In genomic region chr22:23837496-23837859, GRCh38 we compare ENCODE assay signal across 13 cellular contexts. TPM values are rescaled to one million over a fixed set of nuclear protein-coding genes. Genes with fewer than 3 reads are reported as not detected.
DNase-seq lines count a peak whose midpoint lies in the region; ATAC-seq, FAIRE-seq and TF ChIP-seq lines count a peak whose summit lies in the region.
"Had no signal": no experiment of that assay in that cellular context is flagged by ENCODE, and none has a peak within 500 bp of the region (broad histone marks: within the 10 kb centered on the region; RNA-seq: fewer than 3 reads in every experiment).

No MANE protein-coding gene starts in this region.

- no TSS peak for BruUV-seq in K562 (replicated peaks; lab: Mats Ljungman, UMichigan)

- TF ChIP-seq EP300 in SK-N-SH (IDR thresholded peaks at IDR 0.05; ENCODE audit: borderline replicate concordance in 1 of 2, low read depth in 1 of 2, low read length in 1 of 2) (no peak), K562 (IDR thresholded peaks at IDR 0.05; ENCODE audit: low read length) (no peak)

- ATAC-seq in SK-N-SH treated with all-trans-retinoic acid at 6 μM for 48 hours (no peak), K562 (no peak)

- H3K36me3 Mint-ChIP-seq in IgD-negative memory B cell (peaks cover 1% of the 10 kb centered on the region), nephron progenitor cell (ENCODE audit: low read depth) (peaks cover 7% of the 10 kb centered on the region)

- H3K9ac ChIP-seq in SK-N-SH (no peak overlapping the region), K562 (ENCODE audit: insufficient read depth in 1 of 2, low read depth in 2 of 2, low read length in 2 of 2) (peak overlapping the region in 1 of 2 experiments; percentile 87; a peak in 3 of 4 replicates)
- H3K9ac ChIP-seq: parathyroid adenoma had no signal

- no peaks in the 10 kb centered on the region for H3K9me1 ChIP-seq in K562 (ENCODE audit: control insufficient read depth, insufficient read depth, low read length)

- H3K9me3 Mint-ChIP-seq in IgD-negative memory B cell (no peaks in the 10 kb centered on the region), nephron progenitor cell (peaks cover 3% of the 10 kb centered on the region)

- H3K36me3 ChIP-seq in SK-N-SH (replicated peaks in 1 of 2; ENCODE audit: control insufficient read depth in 1 of 2, insufficient read depth in 2 of 2, low read length in 1 of 2): peaks cover 0 to 38% of the 10 kb centered on the region in 2 experiments
- H3K36me3 ChIP-seq in K562 (ENCODE audit: control insufficient read depth, insufficient read depth, low read length): peaks cover 29% of the 10 kb centered on the region; the same call in 2 of the 3 replicates

- H2AFZ ChIP-seq in SK-N-SH (ENCODE audit: low read depth): no peak overlapping the region
- H2AFZ ChIP-seq in K562 (ENCODE audit: low read depth, low read length): no peak overlapping the region
- H2AFZ ChIP-seq: parathyroid adenoma had no signal

- H3K4me3 ChIP-seq in SK-N-SH (ENCODE audit: low read depth in 2 of 2, low read length in 1 of 2): no peak overlapping the region
- no peak overlapping the region for H3K4me3 ChIP-seq in K562

- no peak for TF ChIP-seq RAD21 in SK-N-SH (IDR thresholded peaks at IDR 0.05; ENCODE audit: low read length)
- no peak for TF ChIP-seq RAD21 in K562 (CRISPR knock-in tag; conservative IDR thresholded peaks at IDR 0.05 in 1 of 2, IDR thresholded peaks at IDR 0.05 in 1 of 2)

- DNase-seq in SK-N-SH (peak; percentile 18), K562 (ENCODE audit: extremely low read depth in 1 of 4, low spot score in 3 of 4) (no peak), nephron progenitor cell (no peak), AG20443 (ENCODE audit: low spot score) (no peak), NCI-H1105 (lab: John Stamatoyannopoulos, UW) (no peak), NCI-H1694 (lab: John Stamatoyannopoulos, UW) (no peak)
- DNase-seq: NCI-H2081; stimulated activated CD4-positive, alpha-beta T cell treated with anti-CD3 and anti-CD28 coated beads, Interleukin-4, amount 100 ng/mL, for 24 hours; testis had no signal

- no peak for TF ChIP-seq CTCF in SK-N-SH (IDR thresholded peaks at IDR 0.05)
- TF ChIP-seq CTCF in K562 (IDR thresholded peaks at IDR 0.05 in 2 of 3, conservative IDR thresholded peaks at IDR 0.05 in 1 of 3; ENCODE audit: insufficient read depth in 2 of 3, low read depth in 1 of 3, low read length in 3 of 3): no peak
- TF ChIP-seq CTCF in nephron progenitor cell (IDR thresholded peaks at IDR 0.05): no peak

- intact Hi-C loops in K562 (cut with micrococcal nuclease): no loop called here

- CTCF ChIA-PET in SK-N-SH (lab: Yijun Ruan, JAX) (no interaction called here), K562 (lab: Yijun Ruan, JAX; ENCODE audit: low intra/inter-chr PET ratio) (no interaction called here)

- H3F3A ChIP-seq in SK-N-SH (replicated peaks; ENCODE audit: insufficient read depth): no peaks in the 10 kb centered on the region

- peak overlapping the region; percentile 89 to 99 (median 96) for H3K27ac Mint-ChIP-seq in IgD-negative memory B cell
- no peak overlapping the region for H3K27ac Mint-ChIP-seq in nephron progenitor cell

- H3K9me3 ChIP-seq in SK-N-SH: no peaks in the 10 kb centered on the region
- H3K9me3 ChIP-seq in K562 (replicated peaks; ENCODE audit: control insufficient read depth, insufficient read depth, low read depth, low read length): no peaks in the 10 kb centered on the region
- H3K9me3 ChIP-seq: testis had no signal

- no peaks in the 10 kb centered on the region for H4K20me1 ChIP-seq in SK-N-SH (ENCODE audit: insufficient read depth)
- no peaks in the 10 kb centered on the region; the same call in 1 of the 2 replicates for H4K20me1 ChIP-seq in K562 (replicated peaks; ENCODE audit: control insufficient read depth, insufficient read depth, low read length)

- no peak for FAIRE-seq in K562 (lab: Jason Lieb, UNC)
- FAIRE-seq: islet of Langerhans had no signal

- H3K27me3 ChIP-seq in SK-N-SH (ENCODE audit: insufficient read depth) (no peaks in the 10 kb centered on the region), K562 (ENCODE audit: control insufficient read depth in 2 of 2, insufficient read depth in 2 of 2, low read length in 2 of 2) (no peaks in the 10 kb centered on the region)
- H3K27me3 ChIP-seq: testis had no signal

- H3K4me2 ChIP-seq in SK-N-SH (no peak overlapping the region), K562 (ENCODE audit: insufficient read depth, low read length) (peak overlapping the region; percentile 79; the same call in 1 of the 2 replicates)

- in situ Hi-C loops in K562 (cut with MboI): no loop called here

- H3K79me2 ChIP-seq in SK-N-SH (ENCODE audit: insufficient read depth) (no peaks in the 10 kb centered on the region; the same call in 1 of the 2 replicates), K562 (ENCODE audit: control insufficient read depth, insufficient read depth, low read length) (no peaks in the 10 kb centered on the region)
- H3K79me2 ChIP-seq: parathyroid adenoma had no signal

- peaks cover 1% of the 10 kb centered on the region for H3K27me3 Mint-ChIP-seq in IgD-negative memory B cell
- peaks cover 12% of the 10 kb centered on the region for H3K27me3 Mint-ChIP-seq in nephron progenitor cell (ENCODE audit: low read depth, poor library complexity)

- H3K27ac ChIP-seq in SK-N-SH (ENCODE audit: low read depth in 2 of 2, low read length in 1 of 2): no peak overlapping the region
- no peak overlapping the region for H3K27ac ChIP-seq in K562 (ENCODE audit: extremely low read depth, low read depth, low read length)
- H3K27ac ChIP-seq: parathyroid adenoma, testis had no signal

- POLR2A ChIA-PET in SK-N-SH (lab: Yijun Ruan, JAX): no interaction called here
- POLR2A ChIA-PET in K562 (lab: Yijun Ruan, JAX): interaction anchor here (0.6 kb wide), 1 partner anchor 175 kb away, joined by 3 read pairs; no protein-coding TSS in a partner anchor

- H3K9me2 ChIP-seq in SK-N-SH: no peaks in the 10 kb centered on the region

- H3K4me3 Mint-ChIP-seq in IgD-negative memory B cell: peak overlapping the region; percentile 73 to 99 (median 90)
- H3K4me3 Mint-ChIP-seq in nephron progenitor cell: peak overlapping the region; percentile 60

- H3K4me1 ChIP-seq in SK-N-SH (ENCODE audit: control insufficient read depth in 1 of 2, insufficient read depth in 2 of 2, low read depth in 1 of 2, low read length in 1 of 2) (peaks cover 0 to 36% of the 10 kb centered on the region in 2 experiments; a peak in 1 of 4 replicates), K562 (replicated peaks in 1 of 2; ENCODE audit: control insufficient read depth in 2 of 2, insufficient read depth in 2 of 2, low read length in 2 of 2) (peaks cover 2 to 43% of the 10 kb centered on the region in 2 experiments; a peak in 4 of 5 replicates)
- H3K4me1 ChIP-seq: parathyroid adenoma had no signal

- H3K4me1 Mint-ChIP-seq in IgD-negative memory B cell (peaks cover 40 to 49% (median 45%) of the 10 kb centered on the region in 3 donors), nephron progenitor cell (peaks cover 55% of the 10 kb centered on the region)

- TF ChIP-seq POLR2A in K562 (conservative IDR thresholded peaks at IDR 0.05): no peak

- 100% methylated on average over 2 of the region's 12 CpGs for WGBS in SK-N-SH (ENCODE audit: low lambda C conversion rate)
- 78% methylated on average over 8 of the region's 12 CpGs for WGBS in K562 (ENCODE audit: insufficient coverage, low coverage, missing lambda C conversion rate)

RNA-seq across cellular contexts. Expression of gene DERL3, which starts 1.3 kb away (rescaled TPM):
- polyA plus RNA-seq in SK-N-SH (2012; rRNA removed) (not detected in 2 replicates), IgD-negative memory B cell (49.4 TPM), K562 (2011; rRNA removed) (8.3 and 19.3 TPM in 2 replicates), K562 (2014; fragmentation: Illumina TruSeq; extraction: Trizol) (4.8 and 7.4 TPM in 2 replicates), K562 (2014; fragmentation: Nextera tagmentation; extraction: Ambion mirVana) (1 to 10 TPM; 1.3 to 2.9 TPM), K562 (2014; rRNA removed) (12.1 and 12.4 TPM in 2 replicates)
- polyA plus RNA-seq in SK-N-SH (2012; cell fraction: cytosol; rRNA removed): not detected in 2 replicates
- 0.01 TPM in 2 replicates for polyA plus RNA-seq in SK-N-SH (2012; cell fraction: nucleus; rRNA removed)
- 14.7 and 36.7 TPM in 2 replicates for total RNA-seq in K562 (2011; cell fraction: chromatin; rRNA removed; ENCODE audit: low replicate concordance)
- total RNA-seq in K562 (2011; cell fraction: nucleolus; rRNA removed): 35.7 and 36.7 TPM in 2 replicates
- 29.2 and 31.5 TPM in 2 replicates for total RNA-seq in K562 (2011; cell fraction: nucleoplasm; rRNA removed)
- total RNA-seq in K562 (2014; rRNA removed) (6.2 and 6.9 TPM in 2 replicates), K562 (2014; rRNA removed; fragmentation: Illumina TruSeq; extraction: Trizol) (0.77 and 1.7 TPM in 2 replicates), K562 (2015; rRNA removed; fragmentation: Illumina TruSeq; extraction: Trizol) (1.4 and 2.4 TPM in 2 replicates), K562 (2021) (8.8 and 9.2 TPM in 2 replicates)
- polyA plus RNA-seq in K562 (2011; cell fraction: cytosol; rRNA removed): 23.7 and 24.3 TPM in 2 replicates
- polyA plus RNA-seq in K562 (2011; cell fraction: nucleus; rRNA removed): 69.3 and 80.1 TPM in 2 replicates
- polyA plus RNA-seq in K562 (2012): 5.7 and 7.9 TPM in 2 replicates
- polyA minus RNA-seq in K562 (2011; rRNA and poly(A)+ RNA removed): 1.5 and 2.2 TPM in 2 replicates
- polyA minus RNA-seq in K562 (2011; cell fraction: cytosol; rRNA and poly(A)+ RNA removed): 2.7 and 3.8 TPM in 2 replicates
- polyA minus RNA-seq in K562 (2011; cell fraction: nucleus; rRNA and poly(A)+ RNA removed): 5.3 and 10.7 TPM in 2 replicates

RNA-seq across cellular contexts. Expression of gene SLC2A11, which starts 20.2 kb away (rescaled TPM):
- 21.8 and 27.1 TPM in 2 replicates for polyA plus RNA-seq in SK-N-SH (2012; rRNA removed)
- 9.3 and 12.5 TPM in 2 replicates for polyA plus RNA-seq in SK-N-SH (2012; cell fraction: cytosol; rRNA removed)
- 68.9 and 85.4 TPM in 2 replicates for polyA plus RNA-seq in SK-N-SH (2012; cell fraction: nucleus; rRNA removed)
- polyA plus RNA-seq in IgD-negative memory B cell: 20.7 TPM
- 10.0 and 13.3 TPM in 2 replicates for total RNA-seq in K562 (2011; cell fraction: chromatin; rRNA removed; ENCODE audit: low replicate concordance)
- 7.1 and 10.0 TPM in 2 replicates for total RNA-seq in K562 (2011; cell fraction: nucleolus; rRNA removed)
- total RNA-seq in K562 (2011; cell fraction: nucleoplasm; rRNA removed): 8.9 and 11.7 TPM in 2 replicates
- total RNA-seq in K562 (2014; rRNA removed): 2.0 and 3.1 TPM in 2 replicates
- 1.5 and 1.9 TPM in 2 replicates for total RNA-seq in K562 (2014; rRNA removed; fragmentation: Illumina TruSeq; extraction: Trizol)
- total RNA-seq in K562 (2015; rRNA removed; fragmentation: Illumina TruSeq; extraction: Trizol): 2.1 and 2.5 TPM in 2 replicates
- 1.6 and 2.1 TPM in 2 replicates for total RNA-seq in K562 (2021)
- polyA plus RNA-seq in K562 (2011; rRNA removed): 2.5 and 4.4 TPM in 2 replicates
- polyA plus RNA-seq in K562 (2011; cell fraction: cytosol; rRNA removed): 2.6 and 3.6 TPM in 2 replicates
- 8.2 and 8.4 TPM in 2 replicates for polyA plus RNA-seq in K562 (2011; cell fraction: nucleus; rRNA removed)
- 2.7 and 7.0 TPM in 2 replicates for polyA plus RNA-seq in K562 (2012)
- polyA plus RNA-seq in K562 (2014; fragmentation: Illumina TruSeq; extraction: Trizol): 2.5 and 2.8 TPM in 2 replicates
- under 1 TPM; 0.44 to 0.73 TPM for polyA plus RNA-seq in K562 (2014; fragmentation: Nextera tagmentation; extraction: Ambion mirVana)
- 2.7 and 3.4 TPM in 2 replicates for polyA plus RNA-seq in K562 (2014; rRNA removed)
- polyA minus RNA-seq in K562 (2011; rRNA and poly(A)+ RNA removed): 2.7 and 4.1 TPM in 2 replicates
- polyA minus RNA-seq in K562 (2011; cell fraction: cytosol; rRNA and poly(A)+ RNA removed): 0.91 and 0.95 TPM in 2 replicates
- polyA minus RNA-seq in K562 (2011; cell fraction: nucleus; rRNA and poly(A)+ RNA removed): 3.4 and 8.4 TPM in 2 replicates

RNA-seq across cellular contexts. Expression of gene SMARCB1, which starts 50.7 kb away (rescaled TPM):
- polyA plus RNA-seq in SK-N-SH (2012; rRNA removed) (182 and 215 TPM in 2 replicates), IgD-negative memory B cell (117 TPM), K562 (2011; rRNA removed) (113 and 117 TPM in 2 replicates), K562 (2014; fragmentation: Illumina TruSeq; extraction: Trizol) (111 TPM in 2 replicates), K562 (2014; fragmentation: Nextera tagmentation; extraction: Ambion mirVana) (1 to 10 TPM; 1.2 to 3.0 TPM), K562 (2014; rRNA removed) (75.3 and 90.2 TPM in 2 replicates)
- 170 and 192 TPM in 2 replicates for polyA plus RNA-seq in SK-N-SH (2012; cell fraction: cytosol; rRNA removed)
- 113 and 134 TPM in 2 replicates for polyA plus RNA-seq in SK-N-SH (2012; cell fraction: nucleus; rRNA removed)
- total RNA-seq in K562 (2011; cell fraction: chromatin; rRNA removed; ENCODE audit: low replicate concordance): 71.0 and 129 TPM in 2 replicates
- 56.2 and 66.2 TPM in 2 replicates for total RNA-seq in K562 (2011; cell fraction: nucleolus; rRNA removed)
- total RNA-seq in K562 (2011; cell fraction: nucleoplasm; rRNA removed): 71.9 and 105 TPM in 2 replicates
- total RNA-seq in K562 (2014; rRNA removed) (65.4 and 74.0 TPM in 2 replicates), K562 (2014; rRNA removed; fragmentation: Illumina TruSeq; extraction: Trizol) (39.5 and 44.5 TPM in 2 replicates), K562 (2015; rRNA removed; fragmentation: Illumina TruSeq; extraction: Trizol) (50.9 and 53.7 TPM in 2 replicates), K562 (2021) (79.1 and 79.2 TPM in 2 replicates)
- polyA plus RNA-seq in K562 (2011; cell fraction: cytosol; rRNA removed): 80.8 and 94.7 TPM in 2 replicates
- polyA plus RNA-seq in K562 (2011; cell fraction: nucleus; rRNA removed): 45.0 and 47.4 TPM in 2 replicates
- 70.1 and 101 TPM in 2 replicates for polyA plus RNA-seq in K562 (2012)
- 56.2 and 67.4 TPM in 2 replicates for polyA minus RNA-seq in K562 (2011; rRNA and poly(A)+ RNA removed)
- polyA minus RNA-seq in K562 (2011; cell fraction: cytosol; rRNA and poly(A)+ RNA removed): 25.2 and 35.8 TPM in 2 replicates
- 20.3 and 27.0 TPM in 2 replicates for polyA minus RNA-seq in K562 (2011; cell fraction: nucleus; rRNA and poly(A)+ RNA removed)

RNA-seq across cellular contexts. Expression of gene MIF, which starts 56.7 kb away (rescaled TPM):
- 496 and 565 TPM in 2 replicates for polyA plus RNA-seq in SK-N-SH (2012; rRNA removed)
- polyA plus RNA-seq in SK-N-SH (2012; cell fraction: cytosol; rRNA removed): 295 and 435 TPM in 2 replicates
- 201 and 326 TPM in 2 replicates for polyA plus RNA-seq in SK-N-SH (2012; cell fraction: nucleus; rRNA removed)
- polyA plus RNA-seq in IgD-negative memory B cell: 1,216 TPM
- total RNA-seq in K562 (2011; cell fraction: chromatin; rRNA removed; ENCODE audit: low replicate concordance): 4.1 and 17.1 TPM in 2 replicates
- total RNA-seq in K562 (2011; cell fraction: nucleolus; rRNA removed): 95.8 and 97.4 TPM in 2 replicates
- 23.6 and 36.7 TPM in 2 replicates for total RNA-seq in K562 (2011; cell fraction: nucleoplasm; rRNA removed)
- 440 and 672 TPM in 2 replicates for total RNA-seq in K562 (2014; rRNA removed)
- total RNA-seq in K562 (2014; rRNA removed; fragmentation: Illumina TruSeq; extraction: Trizol): 5.4 and 7.4 TPM in 2 replicates
- total RNA-seq in K562 (2015; rRNA removed; fragmentation: Illumina TruSeq; extraction: Trizol): 253 and 254 TPM in 2 replicates
- total RNA-seq in K562 (2021): 666 and 724 TPM in 2 replicates
- 193 and 230 TPM in 2 replicates for polyA plus RNA-seq in K562 (2011; rRNA removed)
- polyA plus RNA-seq in K562 (2011; cell fraction: cytosol; rRNA removed): 337 and 1,426 TPM in 2 replicates
- 207 and 222 TPM in 2 replicates for polyA plus RNA-seq in K562 (2011; cell fraction: nucleus; rRNA removed)
- polyA plus RNA-seq in K562 (2012): 377 and 537 TPM in 2 replicates
- 31.1 and 74.5 TPM in 2 replicates for polyA plus RNA-seq in K562 (2014; fragmentation: Illumina TruSeq; extraction: Trizol)
- polyA plus RNA-seq in K562 (2014; fragmentation: Nextera tagmentation; extraction: Ambion mirVana): 10 to 100 TPM; 23.0 to 67.2 TPM
- polyA plus RNA-seq in K562 (2014; rRNA removed): 537 and 538 TPM in 2 replicates
- polyA minus RNA-seq in K562 (2011; rRNA and poly(A)+ RNA removed): 8.4 and 13.6 TPM in 2 replicates
- 207 and 412 TPM in 2 replicates for polyA minus RNA-seq in K562 (2011; cell fraction: cytosol; rRNA and poly(A)+ RNA removed)
- 52.9 and 75.3 TPM in 2 replicates for polyA minus RNA-seq in K562 (2011; cell fraction: nucleus; rRNA and poly(A)+ RNA removed)
